Comparison of ENCODE assay signal across 24 cellular contexts in the genomic region with DNA sequence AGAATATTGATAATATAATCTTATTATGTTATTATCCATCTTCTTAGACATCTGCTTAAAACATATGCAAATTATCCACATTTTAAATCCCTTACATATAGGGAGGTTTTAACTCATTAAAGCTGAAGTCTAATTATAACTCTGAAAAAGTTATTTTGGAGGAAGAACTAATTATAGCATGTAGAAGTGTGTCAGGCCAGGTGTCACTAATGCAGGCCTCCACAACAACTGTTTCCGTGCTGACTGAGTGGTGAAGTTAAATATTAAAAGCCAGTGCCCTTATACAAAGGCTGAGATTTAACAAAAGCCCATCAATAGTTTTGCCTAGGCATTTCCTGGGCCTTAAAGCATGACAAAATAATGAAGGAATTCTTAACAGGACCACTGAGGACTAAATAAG.
A peak's percentile ranks its signal among the peaks of the same experiment; 100 is the strongest.
DNase-seq lines count a peak whose midpoint lies in the region; ATAC-seq and FAIRE-seq lines count a peak whose summit lies in the region.
"Had no signal": no experiment of that assay in that cellular context is flagged by ENCODE, and none has a peak within 500 bp of the region (broad histone marks: within the 10 kb centered on the region; RNA-seq: fewer than 3 reads in every experiment).

No MANE protein-coding gene starts in this region.

- ATAC-seq in GM19372 (IDR thresholded peaks at IDR 0.05; ENCODE audit: low read depth, unreplicated experiment) (peak; percentile 67), HG02763 (IDR thresholded peaks at IDR 0.05; ENCODE audit: unreplicated experiment) (peak; percentile 82), HG03469 (IDR thresholded peaks at IDR 0.05; ENCODE audit: unreplicated experiment) (peak; percentile 62), GM21723 (IDR thresholded peaks at IDR 0.05; ENCODE audit: unreplicated experiment) (no peak), left colon (no peak), GM21381 (IDR thresholded peaks at IDR 0.05; ENCODE audit: unreplicated experiment) (no peak)
- ATAC-seq: gastroesophageal sphincter, right lobe of liver had no signal

- intact Hi-C loops in left colon (cut with DNase I, micrococcal nuclease), result no loop called here

- FAIRE-seq in GM18507 (lab: Jason Lieb, UNC), result peak; percentile 54
- FAIRE-seq: A204.1, HTR-8/SVneo had no signal

- no peak for DNase-seq in GM18507 (ENCODE audit: extremely low spot score, insufficient read length, low read depth)
- DNase-seq in H4 (ENCODE audit: low spot score), result no peak
- DNase-seq in left colon, result no peak
- DNase-seq: activated CD4-positive, alpha-beta T cell treated with anti-CD3 and anti-CD28 coated beads, Interleukin-2, amount 50 U/mL, for 1 hour; activated CD8-positive, alpha-beta memory T cell treated with anti-CD3 and anti-CD28 coated beads, Interleukin-2, amount 50 U/mL, for 48 hours; BE2C; COR-L47; effector CD8-positive, alpha-beta T cell; esophagus squamous epithelium; GOT3; naive B cell; NCI-H1048; NCI-H2029; NCI-H345; right lobe of liver; T-helper 2 cell had no signal

Comparison
In these comparisons a context has a peak if more than half of its experiments do, and no peak if none do; other contexts are left out.
1. ATAC-seq: peak in GM19372 (single experiment), HG02763 (single experiment) and HG03469 (single experiment); none in GM21723 (single experiment), left colon (single experiment) and GM21381 (single experiment).